Comparison of ENCODE assay signal across 22 cellular contexts in genomic region chr2:50863218-50863617, GRCh38.
DNase-seq lines count a peak whose midpoint lies in the region; ATAC-seq lines count a peak whose summit lies in the region.
"Had no signal": no experiment of that assay in that cellular context is flagged by ENCODE, and none has a peak within 500 bp of the region (broad histone marks: within the 10 kb centered on the region; RNA-seq: fewer than 3 reads in every experiment).

No MANE protein-coding gene starts in this region.

- H3K27me3 Mint-ChIP-seq in activated T-cell treated with anti-CD3 and anti-CD28 coated beads, Interleukin-2, amount 50 U/mL, for 4 hours (ENCODE audit: low read depth) = no peaks in the 10 kb centered on the region
- H3K27me3 Mint-ChIP-seq: brain, memory B cell had no signal

- H3K4me1 Mint-ChIP-seq in activated T-cell treated with anti-CD3 and anti-CD28 coated beads, Interleukin-2, amount 50 U/mL, for 4 hours (ENCODE audit: low read depth) = no peaks in the 10 kb centered on the region
- H3K4me1 Mint-ChIP-seq: CD14-positive monocyte, memory B cell had no signal

- no peaks in the 10 kb centered on the region for H3K36me3 Mint-ChIP-seq in activated T-cell treated with anti-CD3 and anti-CD28 coated beads, Interleukin-2, amount 50 U/mL, for 4 hours (ENCODE audit: insufficient read depth)
- H3K36me3 Mint-ChIP-seq: brain, CD14-positive monocyte, memory B cell had no signal

- peaks cover 12% of the 10 kb centered on the region for H3K9me3 Mint-ChIP-seq in activated T-cell treated with anti-CD3 and anti-CD28 coated beads, Interleukin-2, amount 50 U/mL, for 4 hours
- H3K9me3 Mint-ChIP-seq: brain, memory B cell had no signal

- H3K4me3 Mint-ChIP-seq in activated T-cell treated with anti-CD3 and anti-CD28 coated beads, Interleukin-2, amount 50 U/mL, for 4 hours = no peak overlapping the region
- H3K4me3 Mint-ChIP-seq: activated CD8-positive, alpha-beta T cell treated with anti-CD3 and anti-CD28 coated beads, Interleukin-2, amount 10 ng/mL, durations not matched to agents 7 days and 5 days; brain; CD14-positive monocyte; memory B cell had no signal

- peak; percentile 2 to 11 for DNase-seq in SHP77 (lab: John Stamatoyannopoulos, UW)
- DNase-seq in SHP77 treated with DMSO at 0.1 percent for 48 hours (lab: John Stamatoyannopoulos, UW) = no peak
- peak; percentile 11 for DNase-seq in NCI-H128 (lab: John Stamatoyannopoulos, UW; ENCODE audit: unreplicated experiment)
- peak; percentile 48 to 65 for DNase-seq in NCI-H526 (lab: John Stamatoyannopoulos, UW)
- no peak for DNase-seq in iPS-NIHi7 (ENCODE audit: extremely low spot score)
- DNase-seq in activated T-cell treated with anti-CD3 and anti-CD28 coated beads, Interleukin-2, amount 50 U/mL, for 4 hours = no peak
- no peak for DNase-seq in activated T-cell treated with anti-CD3 and anti-CD28 coated beads for 4 hours
- DNase-seq: activated CD4-positive, alpha-beta T cell treated with anti-CD3 and anti-CD28 coated beads for 1 hour; activated CD8-positive, alpha-beta T cell treated with anti-CD3 and anti-CD28 coated beads, Interleukin-2, amount 10 ng/mL, durations not matched to agents 7 days and 5 days; activated gamma-delta T cell treated with Interleukin-2 at 50 U/mL for 16 hours; GF-D8; head of caudate nucleus; left cardiac atrium; NK-92 treated with Interleukin-12 subunit alpha and Interleukin-12 subunit beta, amount 100 ng/mL, for 24 hours; nucleus accumbens; Peyer's patch; psoas muscle; stimulated activated CD8-positive, alpha-beta memory T cell treated with anti-CD3 and anti-CD28 coated beads, Interleukin-4, amount 100 ng/mL, for 48 hours; trophoblast cell had no signal

- no peak for ATAC-seq in activated T-cell treated with anti-CD3 and anti-CD28 coated beads, Interleukin-2, amount 50 U/mL, for 4 hours
- ATAC-seq: activated CD8-positive, alpha-beta T cell treated with anti-CD3 and anti-CD28 coated beads, Interleukin-2, amount 10 ng/mL, durations not matched to agents 7 days and 5 days; left cardiac atrium; psoas muscle had no signal

Comparison
In these comparisons a context has a peak if more than half of its experiments do, and no peak if none do; other contexts are left out.
1. DNase-seq: peak in SHP77 (2 of 2), NCI-H128 (single experiment) and NCI-H526 (2 of 2); none in SHP77 treated with DMSO at 0.1 percent for 48 hours (single experiment), iPS-NIHi7 (single experiment), activated T-cell treated with anti-CD3 and anti-CD28 coated beads, Interleukin-2, amount 50 U/mL, for 4 hours (single experiment) and activated T-cell treated with anti-CD3 and anti-CD28 coated beads for 4 hours (single experiment).